In the genomic region with DNA sequence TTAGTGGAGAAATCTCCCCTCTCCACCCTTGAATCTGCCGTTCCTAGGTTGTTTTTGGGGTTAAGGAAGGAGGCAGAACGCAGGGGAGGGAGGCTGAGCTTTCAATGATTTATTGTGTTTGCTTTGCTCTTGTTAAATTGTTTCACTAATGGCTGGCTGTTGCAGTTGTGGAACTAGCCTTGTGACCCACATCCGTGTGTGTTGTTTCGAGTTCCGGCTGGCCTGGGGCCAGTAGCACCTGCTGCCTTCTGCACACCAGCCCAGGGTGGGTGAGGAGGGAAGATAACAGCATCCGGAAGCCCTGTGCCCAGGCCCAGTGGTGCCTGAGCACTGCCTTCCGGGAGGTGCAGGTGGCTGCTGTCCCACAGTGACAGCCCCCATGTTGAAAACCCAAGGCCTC, we compare ENCODE assay signal across 8 cellular contexts. TPM values are rescaled to one million over a fixed set of nuclear protein-coding genes. Genes with fewer than 3 reads are reported as not detected.
DNase-seq lines count a peak whose midpoint lies in the region; ATAC-seq and TF ChIP-seq lines count a peak whose summit lies in the region.

No MANE protein-coding gene starts in this region.

- H3K27me3 ChIP-seq in brain microvascular endothelial cell (replicated peaks), result no peaks in the 10 kb centered on the region

- H3K27ac Mint-ChIP-seq in activated CD8-positive, alpha-beta T cell treated with anti-CD3 and anti-CD28 coated beads for 36 hours, result peak overlapping the region; percentile 77

- H3K4me3 Mint-ChIP-seq in activated CD8-positive, alpha-beta T cell treated with anti-CD3 and anti-CD28 coated beads for 36 hours, result peak overlapping the region; percentile 49

- peak overlapping the region; percentile 91 for H3K4me3 ChIP-seq in Jurkat, Clone E6-1 (ENCODE audit: low read length)
- no peak overlapping the region for H3K4me3 ChIP-seq in brain microvascular endothelial cell (ENCODE audit: low read depth, low read length)

- peaks cover 42% of the 10 kb centered on the region for H3K4me1 Mint-ChIP-seq in activated CD8-positive, alpha-beta T cell treated with anti-CD3 and anti-CD28 coated beads for 36 hours (ENCODE audit: low read depth)

- in situ Hi-C loops in brain microvascular endothelial cell (cut with HindIII; ENCODE audit: low pct_ligation_motif_present, low sequenced_read_pairs), result no loop called here

- H3K9me3 Mint-ChIP-seq in activated CD8-positive, alpha-beta T cell treated with anti-CD3 and anti-CD28 coated beads for 36 hours, result no peaks in the 10 kb centered on the region

- POLR2A ChIA-PET in activated CD8-positive, alpha-beta T cell treated with anti-CD3 and anti-CD28 coated beads for 36 hours (lab: Charles Lee), result interaction anchor here (3.4 kb wide), 1 partner anchor 66 kb away, joined by 22 read pairs; a partner anchor contains a TSS

- no peaks in the 10 kb centered on the region for H3K27me3 Mint-ChIP-seq in activated CD8-positive, alpha-beta T cell treated with anti-CD3 and anti-CD28 coated beads for 36 hours

- H3K27ac ChIP-seq in brain microvascular endothelial cell, result no peak overlapping the region

- peaks cover 9% of the 10 kb centered on the region for H3K36me3 ChIP-seq in brain microvascular endothelial cell (replicated peaks)

- peak; percentile 97 for DNase-seq in Jurkat, Clone E6-1 (ENCODE audit: low read depth, low spot score)
- peak; percentile 79 for DNase-seq in activated CD8-positive, alpha-beta T cell treated with anti-CD3 and anti-CD28 coated beads for 36 hours
- DNase-seq in lung microvascular endothelial cell (ENCODE audit: low read depth in 2 of 2), result peak; percentile 56 to 81
- no peak for DNase-seq in DMS114 treated with DMSO at 0.1 percent for 48 hours (lab: John Stamatoyannopoulos, UW; ENCODE audit: unreplicated experiment)
- DNase-seq in brain microvascular endothelial cell, result no peak
- DNase-seq in cortex of kidney (lab: John Stamatoyannopoulos, UW), result no peak

- CTCF ChIA-PET in activated CD8-positive, alpha-beta T cell treated with anti-CD3 and anti-CD28 coated beads for 36 hours (lab: Charles Lee), result interaction anchor here (1.3 to 3.0 kb wide), 3 partner anchors 66 to 131 kb away, joined by 3 to 10 read pairs (median 7); no protein-coding TSS in a partner anchor

- H3K36me3 Mint-ChIP-seq in activated CD8-positive, alpha-beta T cell treated with anti-CD3 and anti-CD28 coated beads for 36 hours (ENCODE audit: low read depth), result peaks cover 2% of the 10 kb centered on the region

- no peak for TF ChIP-seq CTCF in activated CD8-positive, alpha-beta T cell treated with anti-CD3 and anti-CD28 coated beads for 36 hours (IDR thresholded peaks at IDR 0.05)
- TF ChIP-seq CTCF in brain microvascular endothelial cell (IDR thresholded peaks at IDR 0.05; ENCODE audit: low read depth, low read length, missing control alignments), result no peak

- ATAC-seq in GM18505 (IDR thresholded peaks at IDR 0.05; ENCODE audit: unreplicated experiment) (peak; percentile 61), GM21515 (IDR thresholded peaks at IDR 0.05; ENCODE audit: unreplicated experiment) (peak; percentile 64)
- peak; percentile 70 for ATAC-seq in activated CD8-positive, alpha-beta T cell treated with anti-CD3 and anti-CD28 coated beads for 36 hours

- intact Hi-C loops in activated CD8-positive, alpha-beta T cell treated with anti-CD3 and anti-CD28 coated beads for 36 hours (cut with micrococcal nuclease), result loop anchor here (5.0 to 10.0 kb wide), 2 partner anchors 65 to 123 kb away; a partner anchor contains a TSS

- peak; percentile 57 for TF ChIP-seq POLR2A in GM18505 (IDR thresholded peaks at IDR 0.05; ENCODE audit: borderline replicate concordance, extremely low read depth, insufficient read depth, insufficient read length)

RNA-seq across cellular contexts. Expression of a gene that starts 3.6 kb away (rescaled TPM):
- 55.2 TPM for polyA plus RNA-seq in Jurkat, Clone E6-1 (2012; ENCODE audit: insufficient read depth, insufficient read length)
- total RNA-seq in activated CD8-positive, alpha-beta T cell treated with anti-CD3 and anti-CD28 coated beads for 36 hours, result 10 to 100 TPM; 56.1 to 57.0 TPM
- 51.0 and 81.3 TPM in 2 replicates for total RNA-seq in lung microvascular endothelial cell

Comparison
In these comparisons a context has a peak if more than half of its experiments do, and no peak if none do; other contexts are left out.
1. DNase-seq: peak in Jurkat, Clone E6-1 (single experiment), activated CD8-positive, alpha-beta T cell treated with anti-CD3 and anti-CD28 coated beads for 36 hours (single experiment) and lung microvascular endothelial cell (2 of 2); none in DMS114 treated with DMSO at 0.1 percent for 48 hours (single experiment), brain microvascular endothelial cell (single experiment) and cortex of kidney (single experiment).
2. Peak in every context shown above with its lines, with median percentiles within 50 percentile points of each other: ATAC-seq.